In genomic region chr2:177758591-177759371, GRCh38 we compare ENCODE assay signal across 8 cellular contexts.
DNase-seq lines count a peak whose midpoint lies in the region; ATAC-seq and TF ChIP-seq lines count a peak whose summit lies in the region.

No MANE protein-coding gene starts in this region.

- ATAC-seq in natural killer cell (no peak), HG03342 (IDR thresholded peaks at IDR 0.05; ENCODE audit: unreplicated experiment) (no peak)

- TF ChIP-seq CTCF in AG09319 (IDR thresholded peaks at IDR 0.05; ENCODE audit: low read depth, low read length): peak; percentile 48
- peak; percentile 80 for TF ChIP-seq CTCF in progenitor cell of endocrine pancreas (IDR thresholded peaks at IDR 0.05; ENCODE audit: unreplicated experiment)
- TF ChIP-seq CTCF in natural killer cell (IDR thresholded peaks at IDR 0.05): no peak

- H3K27ac ChIP-seq in SJSA1: peak overlapping the region; percentile 20; the same call in 1 of the 2 replicates

- CTCF ChIA-PET in HEK293T (lab: Yijun Ruan, JAX): interaction anchor here (0.7 to 1.0 kb wide), 3 partner anchors 10 to 424 kb away, joined by 3 to 5 read pairs (median 4); no protein-coding TSS in a partner anchor

- no peaks in the 10 kb centered on the region for H3K36me3 Mint-ChIP-seq in progenitor cell of endocrine pancreas (ENCODE audit: insufficient read depth)
- H3K36me3 Mint-ChIP-seq in natural killer cell: no peaks in the 10 kb centered on the region

- H3K9me3 ChIP-seq in SJSA1 (replicated peaks): no peaks in the 10 kb centered on the region

- H3K36me3 ChIP-seq in SJSA1: no peaks in the 10 kb centered on the region

- intact Hi-C loops in natural killer cell (cut with micrococcal nuclease): no loop called here

- POLR2A ChIA-PET in HEK293T (lab: Yijun Ruan, JAX): interaction anchor here (0.6 kb wide), 1 partner anchor 402 kb away, joined by 4 read pairs; no protein-coding TSS in a partner anchor

- peaks cover 6% of the 10 kb centered on the region for H3K27me3 Mint-ChIP-seq in progenitor cell of endocrine pancreas
- H3K27me3 Mint-ChIP-seq in natural killer cell (ENCODE audit: low read depth in 2 of 2): peaks cover 39 to 50% of the 10 kb centered on the region in 2 donors

- H3K4me3 Mint-ChIP-seq in progenitor cell of endocrine pancreas (ENCODE audit: low read depth) (no peak overlapping the region), natural killer cell (no peak overlapping the region)

- H3K4me1 Mint-ChIP-seq in progenitor cell of endocrine pancreas (ENCODE audit: low read depth): peaks cover 55% of the 10 kb centered on the region
- H3K4me1 Mint-ChIP-seq in natural killer cell: peaks cover 4% of the 10 kb centered on the region in 2 donors

- no peak overlapping the region for H3K4me3 ChIP-seq in SJSA1

- H3K27me3 ChIP-seq in SJSA1 (replicated peaks): 0 out of 2 replicates have a peak, but pooled peaks cover 5% of the 10 kb centered on the region

- H3K9me3 Mint-ChIP-seq in progenitor cell of endocrine pancreas (ENCODE audit: low read depth) (peaks cover 3% of the 10 kb centered on the region), natural killer cell (no peaks in the 10 kb centered on the region)

- DNase-seq in AG09319 (ENCODE audit: extremely low read depth, low read depth): no peak
- peak; percentile 60 for DNase-seq in HEK293T (ENCODE audit: extremely low spot score)
- peak; percentile 63 to 66 for DNase-seq in SJSA1 (ENCODE audit: low read depth in 1 of 2, low spot score in 2 of 2)
- peak; percentile 22 for DNase-seq in fibroblast of the conjunctiva (ENCODE audit: low read depth)
- peak; percentile 40 for DNase-seq in progenitor cell of endocrine pancreas (ENCODE audit: low spot score, unreplicated experiment)
- DNase-seq in activated CD4-positive, alpha-beta T cell treated with anti-CD3 and anti-CD28 coated beads, Interleukin-2, amount 50 U/mL, for 4 hours: no peak
- DNase-seq in natural killer cell: no peak

- H3K4me1 ChIP-seq in SJSA1 (replicated peaks): peaks cover 6% of the 10 kb centered on the region

- peak overlapping the region; percentile 66 for H3K27ac Mint-ChIP-seq in progenitor cell of endocrine pancreas
- no peak overlapping the region for H3K27ac Mint-ChIP-seq in natural killer cell

TF ChIP-seq in HEK293T, 16 proteins besides CTCF, POLR2A, EP300 and RAD21:
- TF ChIP-seq SUZ12 (IDR thresholded peaks at IDR 0.05) (no peak), ZNF384 (IDR thresholded peaks at IDR 0.05) (no peak), L3MBTL2 (conservative IDR thresholded peaks at IDR 0.05) (no peak), ELF4 (IDR thresholded peaks at IDR 0.05) (no peak), ARNT (IDR thresholded peaks at IDR 0.05) (no peak), SP1 (IDR thresholded peaks at IDR 0.05) (no peak), TARDBP (IDR thresholded peaks at IDR 0.05) (no peak), HDGF (IDR thresholded peaks at IDR 0.05; ENCODE audit: borderline replicate concordance) (no peak), NFRKB (IDR thresholded peaks at IDR 0.05) (no peak), FOXA1 (IDR thresholded peaks at IDR 0.05) (no peak), BHLHE40 (IDR thresholded peaks at IDR 0.05; ENCODE audit: borderline replicate concordance) (no peak), FOXK2 (IDR thresholded peaks at IDR 0.05) (no peak), LEF1 (IDR thresholded peaks at IDR 0.05; ENCODE audit: borderline replicate concordance) (no peak), CTBP1 (IDR thresholded peaks at IDR 0.05; ENCODE audit: borderline replicate concordance) (no peak), FOXM1 (IDR thresholded peaks at IDR 0.05; ENCODE audit: borderline replicate concordance) (no peak)
- TF ChIP-seq, protein P1, sequence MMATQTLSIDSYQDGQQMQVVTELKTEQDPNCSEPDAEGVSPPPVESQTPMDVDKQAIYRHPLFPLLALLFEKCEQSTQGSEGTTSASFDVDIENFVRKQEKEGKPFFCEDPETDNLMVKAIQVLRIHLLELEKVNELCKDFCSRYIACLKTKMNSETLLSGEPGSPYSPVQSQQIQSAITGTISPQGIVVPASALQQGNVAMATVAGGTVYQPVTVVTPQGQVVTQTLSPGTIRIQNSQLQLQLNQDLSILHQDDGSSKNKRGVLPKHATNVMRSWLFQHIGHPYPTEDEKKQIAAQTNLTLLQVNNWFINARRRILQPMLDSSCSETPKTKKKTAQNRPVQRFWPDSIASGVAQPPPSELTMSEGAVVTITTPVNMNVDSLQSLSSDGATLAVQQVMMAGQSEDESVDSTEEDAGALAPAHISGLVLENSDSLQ (IDR thresholded peaks at IDR 0.05): no peak

Comparison
In these comparisons a context has a peak if more than half of its experiments do, and no peak if none do; other contexts are left out.
1. DNase-seq: peak in HEK293T (single experiment), SJSA1 (2 of 2), fibroblast of the conjunctiva (single experiment) and progenitor cell of endocrine pancreas (single experiment); none in AG09319 (single experiment), activated CD4-positive, alpha-beta T cell treated with anti-CD3 and anti-CD28 coated beads, Interleukin-2, amount 50 U/mL, for 4 hours (0 of 2) and natural killer cell (single experiment).